ENCODE assay signal across 1 cellular context in genomic region chr7:35969055-35969454, GRCh38.
TF ChIP-seq lines count a peak whose summit lies in the region.

No MANE protein-coding gene starts in this region.

TF ChIP-seq in SK-N-SH, 30 proteins besides CTCF, POLR2A, EP300 and RAD21 (continued from another document):
- TF ChIP-seq SIN3A (IDR thresholded peaks at IDR 0.05; ENCODE audit: borderline replicate concordance, low read depth, low read length) (no peak), FOXJ3 (CRISPR knock-in tag; IDR thresholded peaks at IDR 0.05) (no peak), CHD2 (IDR thresholded peaks at IDR 0.05; ENCODE audit: low read length, partially characterized antibody) (no peak), RFX5 (IDR thresholded peaks at IDR 0.05; ENCODE audit: low read length) (no peak), MAX (IDR thresholded peaks at IDR 0.05; ENCODE audit: low read depth) (no peak), EZH2phosphoT487 (IDR thresholded peaks at IDR 0.05; ENCODE audit: borderline replicate concordance, low read depth) (no peak), NFIC (IDR thresholded peaks at IDR 0.05; ENCODE audit: borderline replicate concordance) (no peak), USF2 (IDR thresholded peaks at IDR 0.05; ENCODE audit: borderline replicate concordance, low read depth, low read length) (no peak), RCOR1 (IDR thresholded peaks at IDR 0.05; ENCODE audit: low read length) (no peak), GABPA (IDR thresholded peaks at IDR 0.05; ENCODE audit: low read depth) (no peak), USF1 (IDR thresholded peaks at IDR 0.05; ENCODE audit: borderline replicate concordance, low read depth) (no peak), RXRA (IDR thresholded peaks at IDR 0.05; ENCODE audit: borderline replicate concordance, low read depth) (no peak), POLR2AphosphoS5 (IDR thresholded peaks at IDR 0.05; ENCODE audit: low read depth, low read length) (no peak), GATA2 (CRISPR knock-in tag; IDR thresholded peaks at IDR 0.05) (no peak), NRF1 (IDR thresholded peaks at IDR 0.05; ENCODE audit: low read depth, low read length) (no peak), TEAD4 (IDR thresholded peaks at IDR 0.05; ENCODE audit: borderline replicate concordance, insufficient read depth) (no peak), MXI1 (IDR thresholded peaks at IDR 0.05; ENCODE audit: low read depth, low read length) (no peak), MEF2A (IDR thresholded peaks at IDR 0.05; ENCODE audit: borderline replicate concordance, low read depth) (no peak)
